ENCODE assay signal across 8 cellular contexts in the genomic region with DNA sequence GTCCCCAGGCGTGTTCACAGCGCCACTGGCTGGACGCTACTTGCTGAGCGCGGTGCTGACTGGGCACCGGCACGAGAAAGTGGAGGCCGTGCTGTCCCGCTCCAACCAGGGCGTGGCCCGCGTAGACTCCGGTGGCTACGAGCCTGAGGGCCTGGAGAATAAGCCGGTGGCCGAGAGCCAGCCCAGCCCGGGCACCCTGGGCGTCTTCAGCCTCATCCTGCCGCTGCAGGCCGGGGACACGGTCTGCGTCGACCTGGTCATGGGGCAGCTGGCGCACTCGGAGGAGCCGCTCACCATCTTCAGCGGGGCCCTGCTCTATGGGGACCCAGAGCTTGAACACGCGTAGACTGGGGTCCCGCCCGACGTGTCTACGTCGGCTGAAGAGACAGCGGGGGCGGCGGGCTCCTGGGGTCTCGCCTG. TPM values are rescaled to one million over a fixed set of nuclear protein-coding genes. Genes with fewer than 3 reads are reported as not detected.
DNase-seq lines count a peak whose midpoint lies in the region; ATAC-seq and TF ChIP-seq lines count a peak whose summit lies in the region.

No MANE protein-coding gene starts in this region.

- H4K20me1 ChIP-seq in HCT116 (ENCODE audit: insufficient read depth): no peaks in the 10 kb centered on the region

- intact Hi-C loops in HCT116 (cut with micrococcal nuclease): loop anchor here (1.0 to 2.0 kb wide), 2 partner anchors 124 to 239 kb away; no protein-coding TSS in a partner anchor
- intact Hi-C loops in cardiac septum (cut with DNase I): loop anchor here (2.0 kb wide), 3 partner anchors 35 to 117 kb away; a partner anchor contains a TSS

- H3K79me2 ChIP-seq in HCT116 (ENCODE audit: insufficient read depth, low read length): no peaks in the 10 kb centered on the region

- H3K9ac ChIP-seq in HCT116 (ENCODE audit: low read length): peak overlapping the region; percentile 79

- no peaks in the 10 kb centered on the region for H3K27me3 Mint-ChIP-seq in activated naive CD8-positive, alpha-beta T cell treated with anti-CD3 and anti-CD28 coated beads, Interleukin-2, amount 10 ng/mL, durations not matched to agents 7 days and 5 days

- peak overlapping the region; percentile 63 for H3K27ac Mint-ChIP-seq in activated naive CD8-positive, alpha-beta T cell treated with anti-CD3 and anti-CD28 coated beads, Interleukin-2, amount 10 ng/mL, durations not matched to agents 7 days and 5 days

- H3K9me2 ChIP-seq in HCT116 (ENCODE audit: insufficient read depth): no peaks in the 10 kb centered on the region

- POLR2A ChIA-PET in HCT116 (lab: Charles Lee): no interaction called here
- POLR2A ChIA-PET in activated naive CD8-positive, alpha-beta T cell treated with anti-CD3 and anti-CD28 coated beads, Interleukin-2, amount 10 ng/mL, durations not matched to agents 7 days and 5 days (lab: Charles Lee): interaction anchor here (0.6 to 10.4 kb wide), 4 partner anchors 9 to 59 kb away, joined by 4 to 113 read pairs (median 33); a partner anchor contains a TSS

- H3K36me3 ChIP-seq in HCT116 (ENCODE audit: control insufficient read depth in 1 of 2, insufficient read depth in 2 of 2, low read length in 2 of 2): no peaks in the 10 kb centered on the region

- H3K4me1 ChIP-seq in HCT116 (ENCODE audit: control insufficient read depth in 1 of 2, insufficient read depth in 2 of 2, low read length in 2 of 2): peaks cover 13 to 41% of the 10 kb centered on the region in 2 experiments

- peak overlapping the region; percentile 78 for H3K4me3 Mint-ChIP-seq in activated naive CD8-positive, alpha-beta T cell treated with anti-CD3 and anti-CD28 coated beads, Interleukin-2, amount 10 ng/mL, durations not matched to agents 7 days and 5 days

- TF ChIP-seq POLR2A in HCT116 (IDR thresholded peaks at IDR 0.05; ENCODE audit: borderline replicate concordance, extremely low read depth, insufficient read depth, insufficient read length): no peak

- H3K4me1 Mint-ChIP-seq in activated naive CD8-positive, alpha-beta T cell treated with anti-CD3 and anti-CD28 coated beads, Interleukin-2, amount 10 ng/mL, durations not matched to agents 7 days and 5 days: peaks cover 34% of the 10 kb centered on the region

- peak overlapping the region; percentile 57 to 61 for H3K4me3 ChIP-seq in HCT116 (replicated peaks in 1 of 2; ENCODE audit: low read depth in 1 of 2, low read length in 2 of 2)

- TF ChIP-seq CTCF in HCT116 (IDR thresholded peaks at IDR 0.05 in 2 of 3, conservative IDR thresholded peaks at IDR 0.05 in 1 of 3; ENCODE audit: borderline replicate concordance in 1 of 3, insufficient read depth in 1 of 3, low read depth in 2 of 3, low read length in 2 of 3) (peak in 2 of 3 experiments; percentile 48 to 51; a peak in 4 of 6 replicates), omental fat pad (IDR thresholded peaks at IDR 0.05) (no peak)

- peak overlapping the region; percentile 54 for H2AFZ ChIP-seq in HCT116 (ENCODE audit: low read depth, low read length, poor library complexity, severe bottlenecking)

- RAD21 ChIA-PET in HCT116 (lab: Charles Lee; ENCODE audit: low non-redundant PET in 1 of 2, low total read pairs in 2 of 2, uncharacterized antibody in 2 of 2, unreplicated experiment in 2 of 2): interaction anchor here in 1 of 2 experiments (0.9 kb wide), 1 partner anchor 124 kb away, joined by 4 read pairs; no protein-coding TSS in a partner anchor

- H3K9me3 Mint-ChIP-seq in activated naive CD8-positive, alpha-beta T cell treated with anti-CD3 and anti-CD28 coated beads, Interleukin-2, amount 10 ng/mL, durations not matched to agents 7 days and 5 days: no peaks in the 10 kb centered on the region

- H3K27ac ChIP-seq in HCT116 (ENCODE audit: low read depth, low read length): peak overlapping the region; percentile 77

- CTCF ChIA-PET in HCT116 (lab: Charles Lee): interaction anchor here (0.6 to 3.1 kb wide), 6 partner anchors 24 to 240 kb away, joined by 3 to 15 read pairs (median 4); no protein-coding TSS in a partner anchor

- H3K9me3 ChIP-seq in HCT116 (ENCODE audit: control insufficient read depth in 1 of 2, insufficient read depth in 1 of 2, low read depth in 1 of 2, low read length in 2 of 2): no peaks in the 10 kb centered on the region

- no peaks in the 10 kb centered on the region for H3K36me3 Mint-ChIP-seq in activated naive CD8-positive, alpha-beta T cell treated with anti-CD3 and anti-CD28 coated beads, Interleukin-2, amount 10 ng/mL, durations not matched to agents 7 days and 5 days

- DNase-seq in NCI-H1436 (lab: John Stamatoyannopoulos, UW) (peak; percentile 9), NCI-H1436 treated with DMSO at 0.1 percent for 48 hours (lab: John Stamatoyannopoulos, UW) (no peak), HCT116 (ENCODE audit: low read depth, low spot score) (no peak), NCI-H345 treated with DMSO at 0.1 percent for 48 hours (lab: John Stamatoyannopoulos, UW; ENCODE audit: unreplicated experiment) (peak; percentile 16), cardiac septum (ENCODE audit: low spot score) (peak; percentile 91), omental fat pad (ENCODE audit: low spot score) (peak; percentile 32)
- DNase-seq in activated naive CD8-positive, alpha-beta T cell treated with anti-CD3 and anti-CD28 coated beads, Interleukin-2, amount 10 ng/mL, durations not matched to agents 7 days and 5 days: no peak

- H3K27me3 ChIP-seq in HCT116 (ENCODE audit: insufficient read depth, low read length): no peaks in the 10 kb centered on the region

- peak overlapping the region; percentile 98 for H3K4me2 ChIP-seq in HCT116 (ENCODE audit: low read length)

- ATAC-seq in HCT116: peak; percentile 48
- peak; percentile 6 for ATAC-seq in activated naive CD8-positive, alpha-beta T cell treated with anti-CD3 and anti-CD28 coated beads, Interleukin-2, amount 10 ng/mL, durations not matched to agents 7 days and 5 days (ENCODE audit: low read depth)
- peak; percentile 39 for ATAC-seq in omental fat pad (ENCODE audit: low FRiP score)
- no peak for ATAC-seq in GM21360 (IDR thresholded peaks at IDR 0.05; ENCODE audit: unreplicated experiment)

- no peak for TF ChIP-seq RAD21 in HCT116 (IDR thresholded peaks at IDR 0.05; ENCODE audit: low read depth)

- BruUV-seq in HCT116 (replicated peaks; lab: Mats Ljungman, UMichigan): no TSS peak

TF ChIP-seq in HCT116, 20 proteins besides CTCF, POLR2A, EP300 and RAD21 (continues in another document):
- TF ChIP-seq TCF7L2 (IDR thresholded peaks at IDR 0.05; ENCODE audit: borderline replicate concordance, extremely low read depth, insufficient read depth, insufficient read length) (peak; percentile 34), YY1 (IDR thresholded peaks at IDR 0.05; ENCODE audit: extremely low read depth, insufficient replicate concordance, low read depth, low read length) (peak; percentile 33), EGR1 (IDR thresholded peaks at IDR 0.05; ENCODE audit: low read depth) (no peak)
- TF ChIP-seq, protein P1, sequence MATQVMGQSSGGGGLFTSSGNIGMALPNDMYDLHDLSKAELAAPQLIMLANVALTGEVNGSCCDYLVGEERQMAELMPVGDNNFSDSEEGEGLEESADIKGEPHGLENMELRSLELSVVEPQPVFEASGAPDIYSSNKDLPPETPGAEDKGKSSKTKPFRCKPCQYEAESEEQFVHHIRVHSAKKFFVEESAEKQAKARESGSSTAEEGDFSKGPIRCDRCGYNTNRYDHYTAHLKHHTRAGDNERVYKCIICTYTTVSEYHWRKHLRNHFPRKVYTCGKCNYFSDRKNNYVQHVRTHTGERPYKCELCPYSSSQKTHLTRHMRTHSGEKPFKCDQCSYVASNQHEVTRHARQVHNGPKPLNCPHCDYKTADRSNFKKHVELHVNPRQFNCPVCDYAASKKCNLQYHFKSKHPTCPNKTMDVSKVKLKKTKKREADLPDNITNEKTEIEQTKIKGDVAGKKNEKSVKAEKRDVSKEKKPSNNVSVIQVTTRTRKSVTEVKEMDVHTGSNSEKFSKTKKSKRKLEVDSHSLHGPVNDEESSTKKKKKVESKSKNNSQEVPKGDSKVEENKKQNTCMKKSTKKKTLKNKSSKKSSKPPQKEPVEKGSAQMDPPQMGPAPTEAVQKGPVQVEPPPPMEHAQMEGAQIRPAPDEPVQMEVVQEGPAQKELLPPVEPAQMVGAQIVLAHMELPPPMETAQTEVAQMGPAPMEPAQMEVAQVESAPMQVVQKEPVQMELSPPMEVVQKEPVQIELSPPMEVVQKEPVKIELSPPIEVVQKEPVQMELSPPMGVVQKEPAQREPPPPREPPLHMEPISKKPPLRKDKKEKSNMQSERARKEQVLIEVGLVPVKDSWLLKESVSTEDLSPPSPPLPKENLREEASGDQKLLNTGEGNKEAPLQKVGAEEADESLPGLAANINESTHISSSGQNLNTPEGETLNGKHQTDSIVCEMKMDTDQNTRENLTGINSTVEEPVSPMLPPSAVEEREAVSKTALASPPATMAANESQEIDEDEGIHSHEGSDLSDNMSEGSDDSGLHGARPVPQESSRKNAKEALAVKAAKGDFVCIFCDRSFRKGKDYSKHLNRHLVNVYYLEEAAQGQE (IDR thresholded peaks at IDR 0.05; ENCODE audit: low read depth): no peak

RNA-seq across cellular contexts. Expression of a gene that starts 0.9 kb away (rescaled TPM):
- total RNA-seq in HCT116 (2021; ENCODE audit: unreplicated experiment) (6.7 TPM), cardiac septum (1.1 TPM), omental fat pad (1 to 10 TPM; 1.6 to 3.3 (median 2.1) TPM)
- 4.4 and 4.8 TPM in 2 replicates for polyA plus RNA-seq in HCT116 (2012)
- total RNA-seq in activated naive CD8-positive, alpha-beta T cell treated with anti-CD3 and anti-CD28 coated beads, Interleukin-2, amount 10 ng/mL, durations not matched to agents 7 days and 5 days: 10 to 100 TPM; 13.1 to 13.7 TPM

RNA-seq across cellular contexts. Expression of a gene that starts 7.3 kb away (rescaled TPM):
- total RNA-seq in HCT116 (2021; ENCODE audit: unreplicated experiment) (0.59 TPM), cardiac septum (21.0 TPM), omental fat pad (10 to 100 TPM; 27.5 to 62.7 (median 41.2) TPM)
- 0.20 and 0.21 TPM in 2 replicates for polyA plus RNA-seq in HCT116 (2012)
- total RNA-seq in activated naive CD8-positive, alpha-beta T cell treated with anti-CD3 and anti-CD28 coated beads, Interleukin-2, amount 10 ng/mL, durations not matched to agents 7 days and 5 days: 1 to 10 TPM in 1 of 2 experiments, under 1 TPM in 1; 0.91 to 1.2 TPM

RNA-seq across cellular contexts. Expression of a gene that starts 14.2 kb away (rescaled TPM):
- total RNA-seq in HCT116 (2021; ENCODE audit: unreplicated experiment) (187 TPM), cardiac septum (339 TPM), omental fat pad (100 to 1,000 TPM; 221 to 396 (median 282) TPM)
- polyA plus RNA-seq in HCT116 (2012): 262 and 288 TPM in 2 replicates
- total RNA-seq in activated naive CD8-positive, alpha-beta T cell treated with anti-CD3 and anti-CD28 coated beads, Interleukin-2, amount 10 ng/mL, durations not matched to agents 7 days and 5 days: 100 to 1,000 TPM; 302 to 325 TPM

RNA-seq across cellular contexts. Expression of a gene that starts 33.2 kb away (rescaled TPM):
- total RNA-seq in HCT116 (2021; ENCODE audit: unreplicated experiment) (4.0 TPM), cardiac septum (0.48 TPM), omental fat pad (1 to 10 TPM; 1.3 to 9.3 (median 5.5) TPM)
- polyA plus RNA-seq in HCT116 (2012): 4.2 and 5.4 TPM in 2 replicates
- 1 to 10 TPM; 1.6 TPM for total RNA-seq in activated naive CD8-positive, alpha-beta T cell treated with anti-CD3 and anti-CD28 coated beads, Interleukin-2, amount 10 ng/mL, durations not matched to agents 7 days and 5 days

RNA-seq across cellular contexts. Expression of a gene that starts 34.2 kb away (rescaled TPM):
- total RNA-seq in HCT116 (2021; ENCODE audit: unreplicated experiment): 40.0 TPM
- polyA plus RNA-seq in HCT116 (2012): 27.0 and 35.6 TPM in 2 replicates
- total RNA-seq in activated naive CD8-positive, alpha-beta T cell treated with anti-CD3 and anti-CD28 coated beads, Interleukin-2, amount 10 ng/mL, durations not matched to agents 7 days and 5 days: 10 to 100 TPM; 14.9 to 18.0 TPM
- 11.7 TPM for total RNA-seq in cardiac septum
- 10 to 100 TPM in 2 of 4 donors, 1 to 10 TPM in 2; 6.8 to 14.4 (median 10.3) TPM for total RNA-seq in omental fat pad

Comparison
In these comparisons a context has a peak if more than half of its experiments do, and no peak if none do; other contexts are left out.
1. DNase-seq: peak in NCI-H1436 (single experiment), NCI-H345 treated with DMSO at 0.1 percent for 48 hours (single experiment), cardiac septum (single experiment) and omental fat pad (single experiment); none in NCI-H1436 treated with DMSO at 0.1 percent for 48 hours (single experiment), HCT116 (single experiment) and activated naive CD8-positive, alpha-beta T cell treated with anti-CD3 and anti-CD28 coated beads, Interleukin-2, amount 10 ng/mL, durations not matched to agents 7 days and 5 days (single experiment).
2. CTCF ChIP-seq: peak in HCT116 (2 of 3); none in omental fat pad (0 of 3).
3. RNA of a gene that starts 7.3 kb away (total RNA-seq): 27.5 to 62.7 TPM in omental fat pad and 21.0 TPM in cardiac septum (single experiment); 0.91 to 1.2 TPM in activated naive CD8-positive, alpha-beta T cell treated with anti-CD3 and anti-CD28 coated beads, Interleukin-2, amount 10 ng/mL, durations not matched to agents 7 days and 5 days and 0.59 TPM in HCT116 (single experiment); every median in the first group is over 10 times any median in the second.